Comparison of ENCODE assay signal across 9 cellular contexts in the genomic region with DNA sequence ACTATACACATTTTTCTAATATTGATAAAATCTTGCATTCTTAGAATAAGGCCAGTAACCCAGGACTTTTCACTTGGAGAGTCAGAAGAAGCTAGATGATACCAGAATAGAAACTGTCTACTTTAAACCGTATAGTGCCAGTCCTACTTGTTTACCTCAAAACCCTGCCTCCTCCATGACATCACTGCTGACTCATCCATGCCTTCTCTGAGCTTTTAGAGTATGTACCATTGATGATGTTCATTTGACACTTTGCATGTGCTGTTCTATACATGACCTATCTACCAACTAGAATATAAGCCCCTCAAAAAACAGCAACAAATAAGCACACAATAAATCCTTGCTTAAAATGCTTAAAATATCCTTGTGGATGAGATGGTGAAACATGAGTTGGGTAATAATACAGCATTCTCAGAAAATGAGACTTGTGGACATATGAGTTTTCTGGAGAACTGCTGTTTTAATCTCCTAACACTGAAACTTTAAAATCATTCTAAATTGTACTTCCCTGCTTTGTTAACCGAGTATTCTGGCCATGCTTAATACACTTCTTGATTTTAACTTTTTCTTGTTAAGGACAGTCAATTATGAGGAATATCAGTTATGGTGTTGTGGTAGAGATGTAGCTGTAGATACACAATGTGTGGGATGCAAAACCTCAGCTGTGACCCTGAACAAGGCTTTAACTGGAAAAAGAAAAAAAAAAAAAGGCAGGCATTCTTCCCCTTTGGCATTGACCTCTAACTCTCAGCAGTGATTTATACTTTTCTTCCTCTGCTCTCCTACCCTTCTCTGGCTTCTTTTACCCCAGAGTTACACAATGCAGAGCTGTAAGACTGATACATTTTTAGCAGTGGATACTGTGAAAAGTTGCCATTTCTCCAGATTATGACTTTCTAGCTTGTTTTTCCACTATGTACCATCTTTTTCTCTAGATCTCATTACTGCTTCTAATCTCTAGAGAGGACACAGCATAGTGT. TPM values are rescaled to one million over a fixed set of nuclear protein-coding genes. Genes with fewer than 3 reads are reported as not detected.
DNase-seq lines count a peak whose midpoint lies in the region; ATAC-seq, FAIRE-seq and TF ChIP-seq lines count a peak whose summit lies in the region.
"Had no signal": no experiment of that assay in that cellular context is flagged by ENCODE, and none has a peak within 500 bp of the region (broad histone marks: within the 10 kb centered on the region; RNA-seq: fewer than 3 reads in every experiment).

No MANE protein-coding gene starts in this region.

- no peaks in the 10 kb centered on the region; the same call in 1 of the 2 replicates for H4K20me1 ChIP-seq in K562 (replicated peaks; ENCODE audit: control insufficient read depth, insufficient read depth, low read length)

- H3K27me3 ChIP-seq in cardiac muscle cell (no peaks in the 10 kb centered on the region), K562 (ENCODE audit: control insufficient read depth in 2 of 2, insufficient read depth in 2 of 2, low read length in 2 of 2) (no peaks in the 10 kb centered on the region), muscle layer of colon (ENCODE audit: control insufficient read depth in 1 of 2, insufficient read depth in 2 of 2, low read length in 2 of 2) (no peaks in the 10 kb centered on the region), testis (no peaks in the 10 kb centered on the region)

- H3K4me2 ChIP-seq in K562 (ENCODE audit: insufficient read depth, low read length): no peak overlapping the region

- peak; percentile 27; the same call in 1 of the 2 replicates for TF ChIP-seq EP300 in K562 (IDR thresholded peaks at IDR 0.05; ENCODE audit: low read length)

- WGBS in K562 (ENCODE audit: insufficient coverage, low coverage, missing lambda C conversion rate): 14% methylated on average over 2 of the region's 2 CpGs
- 24 to 33% methylated on average over 2 of the region's 2 CpGs for WGBS in testis, 2 donors

- H3K4me1 ChIP-seq in cardiac muscle cell (ENCODE audit: low read depth) (peaks cover 27% of the 10 kb centered on the region), K562 (replicated peaks in 1 of 2; ENCODE audit: control insufficient read depth in 2 of 2, insufficient read depth in 2 of 2, low read length in 2 of 2) (peaks cover 20 to 39% of the 10 kb centered on the region in 2 experiments; a peak in 4 of 5 replicates), muscle layer of colon (ENCODE audit: insufficient read depth, low read length) (peaks cover 32% of the 10 kb centered on the region), testis (peaks cover 9% of the 10 kb centered on the region)

- H3K27ac ChIP-seq in cardiac muscle cell: peak overlapping the region; percentile 87
- H3K27ac ChIP-seq in K562 (ENCODE audit: extremely low read depth, low read depth, low read length): no peak overlapping the region
- peak overlapping the region; percentile 92 for H3K27ac ChIP-seq in muscle layer of colon (ENCODE audit: low read depth, low read length)
- H3K27ac ChIP-seq in testis: peak overlapping the region; percentile 95 to 97

- H3K4me3 ChIP-seq in cardiac muscle cell: peak overlapping the region; percentile 78
- H3K4me3 ChIP-seq in K562: no peak overlapping the region
- peak overlapping the region in 1 of 2 donors; percentile 62 for H3K4me3 ChIP-seq in muscle layer of colon (ENCODE audit: low read depth in 1 of 2, low read length in 2 of 2)
- H3K4me3 ChIP-seq in testis: no peak overlapping the region

- in situ Hi-C loops in K562 (cut with MboI): no loop called here

- TF ChIP-seq CTCF in cardiac muscle cell (IDR thresholded peaks at IDR 0.05; ENCODE audit: low read depth, low read length) (no peak), K562 (IDR thresholded peaks at IDR 0.05 in 2 of 3, conservative IDR thresholded peaks at IDR 0.05 in 1 of 3; ENCODE audit: insufficient read depth in 2 of 3, low read depth in 1 of 3, low read length in 3 of 3) (no peak), testis (IDR thresholded peaks at IDR 0.05) (no peak)

- H3K36me3 ChIP-seq in cardiac muscle cell: no peaks in the 10 kb centered on the region
- peaks cover 8% of the 10 kb centered on the region; the same call in 2 of the 3 replicates for H3K36me3 ChIP-seq in K562 (ENCODE audit: control insufficient read depth, insufficient read depth, low read length)
- no peaks in the 10 kb centered on the region for H3K36me3 ChIP-seq in muscle layer of colon (ENCODE audit: insufficient read depth, low read length)
- no peaks in the 10 kb centered on the region for H3K36me3 ChIP-seq in testis (ENCODE audit: low read depth, missing control alignments)

- BruUV-seq in K562 (replicated peaks; lab: Mats Ljungman, UMichigan): no TSS peak

- CTCF ChIA-PET in K562 (lab: Yijun Ruan, JAX; ENCODE audit: low intra/inter-chr PET ratio): no interaction called here

- no peak for TF ChIP-seq RAD21 in K562 (CRISPR knock-in tag; conservative IDR thresholded peaks at IDR 0.05 in 1 of 2, IDR thresholded peaks at IDR 0.05 in 1 of 2)

- FAIRE-seq in K562 (lab: Jason Lieb, UNC): peak; percentile 92
- FAIRE-seq: islet of Langerhans had no signal

- TF ChIP-seq POLR2A in K562 (conservative IDR thresholded peaks at IDR 0.05): no peak
- no peak for TF ChIP-seq POLR2A in testis (IDR thresholded peaks at IDR 0.05)

- H3K9me1 ChIP-seq in K562 (ENCODE audit: control insufficient read depth, insufficient read depth, low read length): no peaks in the 10 kb centered on the region

- intact Hi-C loops in cardiac septum (cut with DNase I) (loop anchor here (5.0 kb wide), 3 partner anchors 39 to 79 kb away; a partner anchor contains a TSS), K562 (cut with micrococcal nuclease) (loop anchor here (5.0 kb wide), 3 partner anchors 79 to 121 kb away; a partner anchor contains a TSS), testis (cut with DNase I; ENCODE audit: low total_unique reads) (no loop called here)

- DNase-seq in cardiac muscle cell (ENCODE audit: low read depth in 1 of 2, low spot score in 1 of 2): peak in 1 of 2 donors; percentile 84
- DNase-seq in cardiac septum (ENCODE audit: low spot score): no peak
- peak; percentile 39 for DNase-seq in T-helper 22 cell (ENCODE audit: low read depth)
- DNase-seq in K562 (ENCODE audit: extremely low read depth in 1 of 4, low spot score in 3 of 4): peak in 3 of 4 experiments; percentile 21 to 77 (median 45)
- DNase-seq in testis: peak; percentile 65
- DNase-seq in DMS79 treated with DMSO at 0.1 percent for 48 hours (lab: John Stamatoyannopoulos, UW): no peak

- ATAC-seq in HG03354 (IDR thresholded peaks at IDR 0.05; ENCODE audit: poor library complexity, severe bottlenecking, unreplicated experiment) (peak; percentile 49), K562 (no peak)

- H3K9ac ChIP-seq in K562 (ENCODE audit: insufficient read depth in 1 of 2, low read depth in 2 of 2, low read length in 2 of 2) (no peak overlapping the region), muscle layer of colon (ENCODE audit: low read length) (peak overlapping the region; percentile 78)

- POLR2A ChIA-PET in K562 (lab: Yijun Ruan, JAX): interaction anchor here (0.6 to 2.9 kb wide), 4 partner anchors 11 to 150 kb away, joined by 3 to 15 read pairs (median 4); no protein-coding TSS in a partner anchor

- no peak overlapping the region for H2AFZ ChIP-seq in K562 (ENCODE audit: low read depth, low read length)

- H3K9me3 ChIP-seq in cardiac muscle cell (ENCODE audit: low read depth) (no peaks in the 10 kb centered on the region), K562 (replicated peaks; ENCODE audit: control insufficient read depth, insufficient read depth, low read depth, low read length) (no peaks in the 10 kb centered on the region), muscle layer of colon (ENCODE audit: low read length) (no peaks in the 10 kb centered on the region), testis (no peaks in the 10 kb centered on the region)

- H3K79me2 ChIP-seq in K562 (ENCODE audit: control insufficient read depth, insufficient read depth, low read length): peaks cover 59% of the 10 kb centered on the region

TF ChIP-seq in K562, 482 proteins besides CTCF, POLR2A, EP300 and RAD21 (continues in another document):
- 0 out of 2 replicates have a peak, but pooled peaks have one; percentile 22 for TF ChIP-seq POLR2AphosphoS5 (IDR thresholded peaks at IDR 0.05; ENCODE audit: control insufficient read depth, insufficient read depth, low read depth, low read length)

RNA-seq across cellular contexts. Expression of a gene that starts 2.3 kb away (rescaled TPM):
- 55.7 and 64.7 TPM in 2 replicates for total RNA-seq in cardiac muscle cell
- 102 and 115 TPM in 2 replicates for polyA plus RNA-seq in cardiac muscle cell
- 72.8 TPM for total RNA-seq in cardiac septum
- 8.0 and 35.8 TPM in 2 replicates for total RNA-seq in K562 (2011; cell fraction: chromatin; rRNA removed; ENCODE audit: low replicate concordance)
- total RNA-seq in K562 (2011; cell fraction: nucleolus; rRNA removed): 3.3 and 5.7 TPM in 2 replicates
- total RNA-seq in K562 (2011; cell fraction: nucleoplasm; rRNA removed): 8.6 and 9.2 TPM in 2 replicates
- 37.6 and 38.9 TPM in 2 replicates for total RNA-seq in K562 (2014; rRNA removed)
- total RNA-seq in K562 (2014; rRNA removed; fragmentation: Illumina TruSeq; extraction: Trizol): 78.0 and 89.1 TPM in 2 replicates
- total RNA-seq in K562 (2015; rRNA removed; fragmentation: Illumina TruSeq; extraction: Trizol): 42.2 and 46.7 TPM in 2 replicates
- 46.9 and 48.8 TPM in 2 replicates for total RNA-seq in K562 (2021)
- 42.5 and 70.7 TPM in 2 replicates for polyA plus RNA-seq in K562 (2011; rRNA removed)
- polyA plus RNA-seq in K562 (2011; cell fraction: cytosol; rRNA removed): 9.6 and 20.6 TPM in 2 replicates
- polyA plus RNA-seq in K562 (2011; cell fraction: nucleus; rRNA removed): 6.0 and 11.1 TPM in 2 replicates
- polyA plus RNA-seq in K562 (2012): 32.7 and 33.7 TPM in 2 replicates
- polyA plus RNA-seq in K562 (2014; fragmentation: Illumina TruSeq; extraction: Trizol): 53.8 and 57.9 TPM in 2 replicates
- polyA plus RNA-seq in K562 (2014; fragmentation: Nextera tagmentation; extraction: Ambion mirVana): 10 to 100 TPM; 23.2 to 29.8 TPM
- 42.3 and 43.6 TPM in 2 replicates for polyA plus RNA-seq in K562 (2014; rRNA removed)
- polyA minus RNA-seq in K562 (2011; rRNA and poly(A)+ RNA removed): 45.3 and 51.5 TPM in 2 replicates
- 16.8 and 20.3 TPM in 2 replicates for polyA minus RNA-seq in K562 (2011; cell fraction: cytosol; rRNA and poly(A)+ RNA removed)
- polyA minus RNA-seq in K562 (2011; cell fraction: nucleus; rRNA and poly(A)+ RNA removed): 9.7 and 16.2 TPM in 2 replicates
- 10 to 100 TPM; 86.4 to 92.7 TPM for total RNA-seq in testis
- polyA plus RNA-seq in testis (ENCODE audit: insufficient read depth, low read depth, low replicate concordance): 52.3 TPM

Comparison
In these comparisons a context has a peak if more than half of its experiments do, and no peak if none do; other contexts are left out.
1. DNase-seq: peak in T-helper 22 cell (single experiment), K562 (3 of 4) and testis (single experiment); none in cardiac septum (single experiment) and DMS79 treated with DMSO at 0.1 percent for 48 hours (single experiment).